In the genomic region with DNA sequence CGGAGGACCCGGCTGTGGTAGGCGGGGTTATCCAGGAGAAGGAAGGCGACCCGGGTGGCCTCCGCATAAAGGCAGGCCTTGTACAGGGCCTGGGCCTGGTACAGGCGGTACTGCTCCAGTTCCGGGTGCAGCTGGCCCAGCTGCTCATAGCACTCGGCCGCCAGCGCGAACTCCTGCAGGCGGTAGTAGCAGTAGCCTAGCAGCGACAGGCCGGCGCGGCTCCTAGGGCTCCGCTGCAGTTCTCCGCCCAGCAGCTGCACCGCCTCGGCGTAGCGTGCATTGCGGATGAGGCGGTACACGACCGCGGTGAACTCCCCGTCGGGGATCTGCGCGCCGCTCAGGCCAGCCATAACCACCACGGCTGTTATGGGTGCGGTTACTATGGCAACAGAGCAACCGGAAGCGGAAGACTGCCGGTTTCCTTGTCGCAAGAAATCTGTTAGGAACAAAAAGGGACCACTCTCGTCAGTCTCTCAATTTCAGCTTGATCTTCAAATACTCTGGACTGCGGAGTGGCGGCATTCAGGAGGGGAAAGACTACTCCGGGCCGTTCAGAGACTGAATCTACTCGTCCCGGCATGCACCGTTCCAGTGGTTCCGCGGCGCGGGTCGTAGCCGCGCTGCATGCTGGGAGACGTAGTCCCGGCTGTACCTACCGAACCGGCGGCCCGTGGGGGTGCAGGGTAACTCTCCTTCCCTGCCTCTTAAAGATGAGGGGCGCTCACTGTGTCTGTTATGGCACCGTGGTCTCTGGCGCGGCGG, we compare ENCODE assay signal across 1 cellular context.
A peak's percentile ranks its signal among the peaks of the same experiment; 100 is the strongest.
TF ChIP-seq lines count a peak whose summit lies in the region.

No MANE protein-coding gene starts in this region.

TF ChIP-seq in K562, 482 proteins besides CTCF, POLR2A, EP300 and RAD21 (continued from another document and continues in another):
- TF ChIP-seq ZNF280B (CRISPR knock-in tag; IDR thresholded peaks at IDR 0.05): no peak
- TF ChIP-seq CEBPZ (IDR thresholded peaks at IDR 0.05; ENCODE audit: borderline replicate concordance, low read depth, low read length): no peak
- no peak for TF ChIP-seq PRPF4 (IDR thresholded peaks at IDR 0.05; ENCODE audit: insufficient read depth, low read depth, low read length, poor library complexity, severe bottlenecking)
- TF ChIP-seq ATF2 (CRISPR knock-in tag; IDR thresholded peaks at IDR 0.05): no peak
- no peak for TF ChIP-seq MYBL2 (IDR thresholded peaks at IDR 0.05; ENCODE audit: low read depth)
- TF ChIP-seq MYBL2 (CRISPR knock-in tag; IDR thresholded peaks at IDR 0.05; ENCODE audit: borderline replicate concordance): no peak
- TF ChIP-seq ZNF146 (CRISPR knock-in tag; IDR thresholded peaks at IDR 0.05; ENCODE audit: unreplicated experiment): no peak
- TF ChIP-seq MAFF (IDR thresholded peaks at IDR 0.05; ENCODE audit: low read length): no peak
- peak; percentile 66; the same call in 1 of the 2 replicates for TF ChIP-seq E2F3 (CRISPR knock-in tag; IDR thresholded peaks at IDR 0.05)
- TF ChIP-seq, protein P1, sequence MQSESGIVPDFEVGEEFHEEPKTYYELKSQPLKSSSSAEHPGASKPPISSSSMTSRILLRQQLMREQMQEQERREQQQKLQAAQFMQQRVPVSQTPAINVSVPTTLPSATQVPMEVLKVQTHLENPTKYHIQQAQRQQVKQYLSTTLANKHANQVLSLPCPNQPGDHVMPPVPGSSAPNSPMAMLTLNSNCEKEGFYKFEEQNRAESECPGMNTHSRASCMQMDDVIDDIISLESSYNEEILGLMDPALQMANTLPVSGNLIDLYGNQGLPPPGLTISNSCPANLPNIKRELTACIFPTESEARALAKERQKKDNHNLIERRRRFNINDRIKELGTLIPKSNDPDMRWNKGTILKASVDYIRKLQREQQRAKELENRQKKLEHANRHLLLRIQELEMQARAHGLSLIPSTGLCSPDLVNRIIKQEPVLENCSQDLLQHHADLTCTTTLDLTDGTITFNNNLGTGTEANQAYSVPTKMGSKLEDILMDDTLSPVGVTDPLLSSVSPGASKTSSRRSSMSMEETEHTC (IDR thresholded peaks at IDR 0.05): no peak
- TF ChIP-seq CXXC5 (CRISPR knock-in tag; IDR thresholded peaks at IDR 0.05): peak; percentile 90
- TF ChIP-seq BHLHE40 (IDR thresholded peaks at IDR 0.05; ENCODE audit: low read length): peak; percentile 48; the same call in 1 of the 2 replicates
- no peak for TF ChIP-seq ZKSCAN8 (CRISPR knock-in tag; IDR thresholded peaks at IDR 0.05)
- TF ChIP-seq CTBP1 (IDR thresholded peaks at IDR 0.05; ENCODE audit: borderline replicate concordance): peak; percentile 76; the same call in 1 of the 2 replicates
- TF ChIP-seq KLF16 (IDR thresholded peaks at IDR 0.05): no peak
- TF ChIP-seq ZNF75A (CRISPR knock-in tag; IDR thresholded peaks at IDR 0.05): no peak; the same call in 1 of the 2 replicates
- no peak for TF ChIP-seq MEF2A (IDR thresholded peaks at IDR 0.05; ENCODE audit: control insufficient read depth, low read depth, low read length)
- peak; percentile 83 for TF ChIP-seq NFIC (IDR thresholded peaks at IDR 0.05)
- TF ChIP-seq PYGO2 (tag; IDR thresholded peaks at IDR 0.05): peak; percentile 6; the same call in 1 of the 2 replicates
- TF ChIP-seq AFF1 (IDR thresholded peaks at IDR 0.05; ENCODE audit: low read depth in 1 of 2, partially characterized antibody in 2 of 2): peak; percentile 58 to 97
- peak; percentile 93 for TF ChIP-seq GABPB1 (CRISPR knock-in tag; IDR thresholded peaks at IDR 0.05)
- peak; percentile 83 for TF ChIP-seq HNRNPLL (IDR thresholded peaks at IDR 0.05; ENCODE audit: low read depth, low read length, poor library complexity, severe bottlenecking)
- peak; percentile 49 for TF ChIP-seq POU5F1 (IDR thresholded peaks at IDR 0.05; ENCODE audit: borderline replicate concordance, low read depth, low read length, partially characterized antibody)
- TF ChIP-seq HEY1 (CRISPR knock-in tag; IDR thresholded peaks at IDR 0.05; ENCODE audit: borderline replicate concordance): no peak
- 0 out of 2 replicates have a peak, but pooled peaks have one; percentile 57 for TF ChIP-seq ZNF311 (CRISPR knock-in tag; IDR thresholded peaks at IDR 0.05)
- no peak for TF ChIP-seq MAFK (IDR thresholded peaks at IDR 0.05; ENCODE audit: low read length)
- TF ChIP-seq, protein P2, sequence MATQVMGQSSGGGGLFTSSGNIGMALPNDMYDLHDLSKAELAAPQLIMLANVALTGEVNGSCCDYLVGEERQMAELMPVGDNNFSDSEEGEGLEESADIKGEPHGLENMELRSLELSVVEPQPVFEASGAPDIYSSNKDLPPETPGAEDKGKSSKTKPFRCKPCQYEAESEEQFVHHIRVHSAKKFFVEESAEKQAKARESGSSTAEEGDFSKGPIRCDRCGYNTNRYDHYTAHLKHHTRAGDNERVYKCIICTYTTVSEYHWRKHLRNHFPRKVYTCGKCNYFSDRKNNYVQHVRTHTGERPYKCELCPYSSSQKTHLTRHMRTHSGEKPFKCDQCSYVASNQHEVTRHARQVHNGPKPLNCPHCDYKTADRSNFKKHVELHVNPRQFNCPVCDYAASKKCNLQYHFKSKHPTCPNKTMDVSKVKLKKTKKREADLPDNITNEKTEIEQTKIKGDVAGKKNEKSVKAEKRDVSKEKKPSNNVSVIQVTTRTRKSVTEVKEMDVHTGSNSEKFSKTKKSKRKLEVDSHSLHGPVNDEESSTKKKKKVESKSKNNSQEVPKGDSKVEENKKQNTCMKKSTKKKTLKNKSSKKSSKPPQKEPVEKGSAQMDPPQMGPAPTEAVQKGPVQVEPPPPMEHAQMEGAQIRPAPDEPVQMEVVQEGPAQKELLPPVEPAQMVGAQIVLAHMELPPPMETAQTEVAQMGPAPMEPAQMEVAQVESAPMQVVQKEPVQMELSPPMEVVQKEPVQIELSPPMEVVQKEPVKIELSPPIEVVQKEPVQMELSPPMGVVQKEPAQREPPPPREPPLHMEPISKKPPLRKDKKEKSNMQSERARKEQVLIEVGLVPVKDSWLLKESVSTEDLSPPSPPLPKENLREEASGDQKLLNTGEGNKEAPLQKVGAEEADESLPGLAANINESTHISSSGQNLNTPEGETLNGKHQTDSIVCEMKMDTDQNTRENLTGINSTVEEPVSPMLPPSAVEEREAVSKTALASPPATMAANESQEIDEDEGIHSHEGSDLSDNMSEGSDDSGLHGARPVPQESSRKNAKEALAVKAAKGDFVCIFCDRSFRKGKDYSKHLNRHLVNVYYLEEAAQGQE (CRISPR knock-in tag; IDR thresholded peaks at IDR 0.05; ENCODE audit: low read depth): peak; percentile 79; the same call in 1 of the 2 replicates
- TF ChIP-seq HDAC8 (tag; IDR thresholded peaks at IDR 0.05): 0 out of 2 replicates have a peak, but pooled peaks have one; percentile 40
- no peak for TF ChIP-seq ZNF764 (CRISPR knock-in tag; IDR thresholded peaks at IDR 0.05; ENCODE audit: low read depth)
- TF ChIP-seq TARDBP (IDR thresholded peaks at IDR 0.05): no peak
- TF ChIP-seq JUN (IDR thresholded peaks at IDR 0.05; ENCODE audit: borderline replicate concordance, low read depth, low read length): 0 out of 2 replicates have a peak, but pooled peaks have one; percentile 28
- TF ChIP-seq JUN (CRISPR knock-in tag; IDR thresholded peaks at IDR 0.05; ENCODE audit: borderline replicate concordance): 0 out of 2 replicates have a peak, but pooled peaks have one; percentile 59
- TF ChIP-seq RHOXF2B (CRISPR knock-in tag; conservative IDR thresholded peaks at IDR 0.05): no peak
- no peak for TF ChIP-seq HNRNPL (IDR thresholded peaks at IDR 0.05; ENCODE audit: low read depth, low read length)
- TF ChIP-seq SP1 (CRISPR knock-in tag; IDR thresholded peaks at IDR 0.05): peak; percentile 33; the same call in 1 of the 2 replicates
- TF ChIP-seq GTF2A2 (tag; IDR thresholded peaks at IDR 0.05): no peak
- no peak; the same call in 1 of the 2 replicates for TF ChIP-seq NFE2 (IDR thresholded peaks at IDR 0.05; ENCODE audit: low read depth)
- no peak for TF ChIP-seq SMARCE1 (IDR thresholded peaks at IDR 0.05)
- TF ChIP-seq BDP1 (IDR thresholded peaks at IDR 0.05; ENCODE audit: insufficient read depth, insufficient read length): no peak
- no peak for TF ChIP-seq GATAD2A (IDR thresholded peaks at IDR 0.05)
- TF ChIP-seq KDM4B (IDR thresholded peaks at IDR 0.05; ENCODE audit: borderline replicate concordance in 2 of 2, low read depth in 1 of 2): 0 out of 4 replicates have a peak, but pooled peaks of 1 of the 2 experiments have one; percentile 21
- peak; percentile 88 for TF ChIP-seq TFAP4 (CRISPR knock-in tag; IDR thresholded peaks at IDR 0.05; ENCODE audit: borderline replicate concordance)
- TF ChIP-seq THRAP3 (IDR thresholded peaks at IDR 0.05; ENCODE audit: borderline replicate concordance): no peak
- no peak for TF ChIP-seq SRSF3 (IDR thresholded peaks at IDR 0.05; ENCODE audit: insufficient read depth, low read length)
- no peak for TF ChIP-seq RFX5 (IDR thresholded peaks at IDR 0.05; ENCODE audit: low read depth, low read length)
- TF ChIP-seq ZFPM2 (CRISPR knock-in tag; IDR thresholded peaks at IDR 0.05): no peak
- TF ChIP-seq HMGN3 (IDR thresholded peaks at IDR 0.05; ENCODE audit: borderline replicate concordance, extremely low read depth, insufficient read length, low read depth, low read length): no peak
- peak; percentile 62 for TF ChIP-seq TAF9B (IDR thresholded peaks at IDR 0.05; ENCODE audit: partially characterized antibody)
